8 cellular contexts compared by ENCODE assay signal in genomic region chr10:50396491-50397311, GRCh38.
A peak's percentile ranks its signal among the peaks of the same experiment; 100 is the strongest.
DNase-seq lines count a peak whose midpoint lies in the region; ATAC-seq and TF ChIP-seq lines count a peak whose summit lies in the region.

No MANE protein-coding gene starts in this region.

- H3K4ac ChIP-seq in neuronal stem cell (ENCODE audit: low read length) = no peak overlapping the region

- H4K8ac ChIP-seq in neuronal stem cell (ENCODE audit: low read depth, low read length) = no peak overlapping the region

- no peak for TF ChIP-seq POLR2A in stomach (IDR thresholded peaks at IDR 0.05)

- no peaks in the 10 kb centered on the region for H3K36me3 ChIP-seq in aorta (ENCODE audit: control insufficient read depth in 1 of 2, insufficient read depth in 2 of 2, low read length in 1 of 2)
- H3K36me3 ChIP-seq in neuronal stem cell (replicated peaks in 1 of 2; ENCODE audit: control insufficient read depth in 2 of 2, insufficient read depth in 2 of 2, low read length in 2 of 2) = peaks cover 0 to 2% of the 10 kb centered on the region in 2 donors
- H3K36me3 ChIP-seq in stomach = no peaks in the 10 kb centered on the region
- H3K36me3 ChIP-seq in MM.1S (replicated peaks; ENCODE audit: insufficient read depth, low read length) = no peaks in the 10 kb centered on the region

- no peak for TF ChIP-seq EP300 in stomach (IDR thresholded peaks at IDR 0.05)

- no peak overlapping the region for H3K4me3 ChIP-seq in astrocyte of the spinal cord (ENCODE audit: low read depth, low read length)
- H3K4me3 ChIP-seq in aorta (ENCODE audit: low read length in 2 of 2) = no peak overlapping the region
- H3K4me3 ChIP-seq in neuronal stem cell (ENCODE audit: low read length in 2 of 2) = no peak overlapping the region
- no peak overlapping the region for H3K4me3 ChIP-seq in stomach
- no peak overlapping the region for H3K4me3 ChIP-seq in MM.1S (ENCODE audit: low read length)

- TF ChIP-seq CTCF in astrocyte of the spinal cord (IDR thresholded peaks at IDR 0.05; ENCODE audit: low read depth, low read length) (no peak), stomach (IDR thresholded peaks at IDR 0.05) (no peak), MM.1S (IDR thresholded peaks at IDR 0.05; ENCODE audit: low read length) (no peak)

- H3K9ac ChIP-seq in neuronal stem cell (ENCODE audit: low read depth, low read length, poor library complexity) = no peak overlapping the region
- no peak overlapping the region for H3K9ac ChIP-seq in MM.1S (ENCODE audit: low read length)

- no peak overlapping the region for H2BK15ac ChIP-seq in neuronal stem cell (ENCODE audit: low read length)

- ATAC-seq in GM18858 (IDR thresholded peaks at IDR 0.05; ENCODE audit: unreplicated experiment) (peak; percentile 92), HG03066 (IDR thresholded peaks at IDR 0.05; ENCODE audit: low read depth, unreplicated experiment) (peak; percentile 69), aorta (ENCODE audit: low FRiP score) (no peak)

- no peaks in the 10 kb centered on the region for H3K27me3 ChIP-seq in aorta (ENCODE audit: control insufficient read depth in 1 of 2, insufficient read depth in 2 of 2, low read length in 1 of 2)
- H3K27me3 ChIP-seq in neuronal stem cell (ENCODE audit: control insufficient read depth in 3 of 3, insufficient read depth in 3 of 3, low read depth in 1 of 3, low read length in 3 of 3) = no peaks in the 10 kb centered on the region
- H3K27me3 ChIP-seq in stomach = no peaks in the 10 kb centered on the region
- no peaks in the 10 kb centered on the region for H3K27me3 ChIP-seq in MM.1S (replicated peaks; ENCODE audit: insufficient read depth, low read length)

- H2AFZ ChIP-seq in neuronal stem cell (ENCODE audit: low read length) (no peak overlapping the region), MM.1S (ENCODE audit: low read length) (no peak overlapping the region)

- no peak overlapping the region for H2BK12ac ChIP-seq in neuronal stem cell (ENCODE audit: low read length)

- peaks cover 1 to 7% of the 10 kb centered on the region in 2 donors for H3K4me1 ChIP-seq in aorta (ENCODE audit: control insufficient read depth in 1 of 2, insufficient read depth in 2 of 2, low read length in 2 of 2)
- H3K4me1 ChIP-seq in neuronal stem cell (ENCODE audit: control insufficient read depth in 2 of 2, insufficient read depth in 1 of 2, low read depth in 1 of 2, low read length in 2 of 2) = no peaks in the 10 kb centered on the region
- H3K4me1 ChIP-seq in stomach = peaks cover 4 to 55% (median 14%) of the 10 kb centered on the region in 4 donors
- H3K4me1 ChIP-seq in MM.1S (ENCODE audit: low read length) = no peaks in the 10 kb centered on the region

- in situ Hi-C loops in astrocyte of the spinal cord (cut with HindIII; ENCODE audit: low sequenced_read_pairs) = no loop called here

- H3K79me2 ChIP-seq in MM.1S (ENCODE audit: low read length) = no peaks in the 10 kb centered on the region

- H3K79me1 ChIP-seq in neuronal stem cell (ENCODE audit: low read depth, low read length) = peaks cover 1% of the 10 kb centered on the region

- no peaks in the 10 kb centered on the region for H3K9me2 ChIP-seq in MM.1S (replicated peaks; ENCODE audit: insufficient read depth, low read length)

- H2BK120ac ChIP-seq in neuronal stem cell (ENCODE audit: low read depth, low read length) = no peak overlapping the region

- H3K9me3 ChIP-seq in aorta (ENCODE audit: control insufficient read depth, low read length) (no peaks in the 10 kb centered on the region), neuronal stem cell (replicated peaks in 1 of 2; ENCODE audit: control insufficient read depth in 2 of 2, insufficient read depth in 1 of 2, low read depth in 1 of 2, low read length in 2 of 2) (no peaks in the 10 kb centered on the region), stomach (no peaks in the 10 kb centered on the region), MM.1S (replicated peaks; ENCODE audit: insufficient read depth, low read length) (no peaks in the 10 kb centered on the region)

- intact Hi-C loops in aorta (cut with DNase I) = no loop called here
- intact Hi-C loops in stomach (cut with DNase I; ENCODE audit: low total_unique reads) = no loop called here

- DNase-seq in A172 (ENCODE audit: low spot score) (peak; percentile 36), astrocyte of the spinal cord (ENCODE audit: low read depth, low spot score) (peak; percentile 63), aorta (no peak), neuronal stem cell (ENCODE audit: low spot score) (no peak), stomach (no peak), MM.1S (no peak)

- no peak overlapping the region for H3K27ac ChIP-seq in aorta (ENCODE audit: low read depth in 1 of 2, low read length in 2 of 2)
- no peak overlapping the region for H3K27ac ChIP-seq in neuronal stem cell (replicated peaks; ENCODE audit: low read length)
- no peak overlapping the region for H3K27ac ChIP-seq in stomach
- no peak overlapping the region for H3K27ac ChIP-seq in MM.1S (ENCODE audit: low read length)

- no peaks in the 10 kb centered on the region for H4K20me1 ChIP-seq in MM.1S (ENCODE audit: insufficient read depth, low read length)

- WGBS in aorta, 2 donors = 79 to 90% methylated on average over 7 of the region's 7 CpGs
- WGBS in neuronal stem cell (ENCODE audit: extremely low coverage in 2 of 2, insufficient read length in 2 of 2, insufficient replicate concordance in 1 of 2), 2 donors = no CpG with 5 or more reads among the region's 7 CpGs
- WGBS in stomach, 5 donors = 70 to 84% (median 78%) methylated on average over 7 of the region's 7 CpGs

- no peaks in the 10 kb centered on the region for H3F3A ChIP-seq in MM.1S (ENCODE audit: insufficient read depth, low read length)

- no peak overlapping the region for H3K23ac ChIP-seq in neuronal stem cell (ENCODE audit: low read depth, low read length, poor library complexity)

- H3K18ac ChIP-seq in neuronal stem cell (ENCODE audit: low read length) = no peak overlapping the region

- H2BK5ac ChIP-seq in neuronal stem cell (ENCODE audit: low read length) = no peak overlapping the region

- H3K4me2 ChIP-seq in neuronal stem cell (ENCODE audit: insufficient read depth, low read length, poor library complexity, severe bottlenecking) = no peak overlapping the region
- H3K4me2 ChIP-seq in MM.1S (ENCODE audit: low read depth, low read length) = no peak overlapping the region

- no peak overlapping the region for H2AK5ac ChIP-seq in neuronal stem cell (ENCODE audit: low read depth, low read length)

- H3K14ac ChIP-seq in neuronal stem cell (ENCODE audit: low read length) = no peak overlapping the region

- H4K91ac ChIP-seq in neuronal stem cell (ENCODE audit: low read depth, low read length, poor library complexity) = no peak overlapping the region

Comparison
In these comparisons a context has a peak if more than half of its experiments do, and no peak if none do; other contexts are left out.
1. DNase-seq: peak in A172 (single experiment) and astrocyte of the spinal cord (single experiment); none in aorta (0 of 2), neuronal stem cell (single experiment), stomach (single experiment) and MM.1S (single experiment).